ENCODE assay signal across 9 cellular contexts in the genomic region with DNA sequence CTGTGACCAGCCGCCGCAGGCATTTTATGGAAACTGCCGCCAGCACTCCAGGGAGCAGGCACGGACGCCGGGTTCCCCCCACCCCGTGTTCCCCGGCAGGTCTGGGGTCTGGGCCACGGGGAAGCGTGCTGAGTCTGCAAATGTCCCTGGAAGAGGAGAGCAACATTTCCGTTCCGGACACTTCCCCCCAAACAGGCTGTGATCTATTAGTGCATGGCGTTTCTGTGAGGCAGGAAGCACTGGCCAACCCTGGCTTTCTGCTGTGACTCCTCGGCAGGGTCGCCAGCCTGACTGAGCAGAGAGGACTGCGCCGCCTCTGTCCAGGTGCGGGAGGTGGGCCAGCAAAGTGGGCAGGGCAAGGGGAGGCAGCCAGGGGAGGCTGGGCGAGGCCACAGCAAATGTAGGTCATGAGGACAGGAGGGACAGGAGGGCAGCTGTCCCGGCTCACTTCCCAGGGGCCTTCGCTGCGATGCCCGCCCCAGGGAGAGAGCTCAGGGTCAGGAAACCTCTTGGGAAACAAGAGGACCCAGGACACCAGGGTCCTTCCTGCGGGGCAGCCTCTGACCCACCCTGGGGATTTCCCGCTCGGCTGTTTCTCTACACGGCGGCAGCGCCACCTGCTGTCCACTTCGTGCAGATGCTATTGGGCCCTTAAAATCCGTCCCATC. TPM values are rescaled to one million over a fixed set of nuclear protein-coding genes. Genes with fewer than 3 reads are reported as not detected.
A peak's percentile ranks its signal among the peaks of the same experiment; 100 is the strongest.
DNase-seq lines count a peak whose midpoint lies in the region; ATAC-seq and TF ChIP-seq lines count a peak whose summit lies in the region.
"Had no signal": no experiment of that assay in that cellular context is flagged by ENCODE, and none has a peak within 500 bp of the region (broad histone marks: within the 10 kb centered on the region; RNA-seq: fewer than 3 reads in every experiment).

No MANE protein-coding gene starts in this region.

- intact Hi-C loops in Right ventricle myocardium superior (cut with DNase I): loop anchor here (5.0 to 10.0 kb wide), 2 partner anchors 177 to 695 kb away; no protein-coding TSS in a partner anchor

- H3K27ac Mint-ChIP-seq in GM23338: no peak overlapping the region
- H3K27ac Mint-ChIP-seq: stimulated activated naive CD8-positive, alpha-beta T cell treated with anti-CD3 and anti-CD28 coated beads, Interleukin-15, Interleukin-2, amounts not matched to agents 100 ng/mL and 50 ng/mL, for 24 hours had no signal

- H3F3A ChIP-seq in GM23338 (replicated peaks; ENCODE audit: low read depth): no peaks in the 10 kb centered on the region

- peak; percentile 70 for DNase-seq in BE2C
- DNase-seq in GM23338 (ENCODE audit: low spot score): peak; percentile 87
- peak; percentile 2 for DNase-seq in SHP77 treated with DMSO at 0.1 percent for 48 hours (lab: John Stamatoyannopoulos, UW)
- DNase-seq in activated naive CD4-positive, alpha-beta T cell treated with anti-CD3 and anti-CD28 coated beads, Interleukin-2, amount 50 U/mL, for 16 hours: peak; percentile 53
- DNase-seq in Right ventricle myocardium superior: peak; percentile 77
- peak; percentile 25 for DNase-seq in renal cortical epithelial cell (ENCODE audit: low read depth)
- DNase-seq in 8988T: no peak

- no peaks in the 10 kb centered on the region for H3K9me2 ChIP-seq in GM23338 (ENCODE audit: insufficient read depth)

- no peaks in the 10 kb centered on the region for H3K79me2 ChIP-seq in GM23338 (replicated peaks; ENCODE audit: insufficient read depth)

- H3K4me3 Mint-ChIP-seq in GM23338: no peak overlapping the region
- H3K4me3 Mint-ChIP-seq: stimulated activated naive CD8-positive, alpha-beta T cell treated with anti-CD3 and anti-CD28 coated beads, Interleukin-15, Interleukin-2, amounts not matched to agents 100 ng/mL and 50 ng/mL, for 24 hours had no signal

- H3K36me3 Mint-ChIP-seq in GM23338 (ENCODE audit: low read depth): no peaks in the 10 kb centered on the region

- no peaks in the 10 kb centered on the region; the same call in 1 of the 3 replicates for H3K9me3 Mint-ChIP-seq in GM23338
- H3K9me3 Mint-ChIP-seq: stimulated activated naive CD8-positive, alpha-beta T cell treated with anti-CD3 and anti-CD28 coated beads, Interleukin-15, Interleukin-2, amounts not matched to agents 100 ng/mL and 50 ng/mL, for 24 hours had no signal

- no peaks in the 10 kb centered on the region for H3K9me3 ChIP-seq in BE2C

- H3K4me3 ChIP-seq in BE2C (ENCODE audit: low read depth, low read length) (no peak overlapping the region), GM23338 (no peak overlapping the region)

- peak; percentile 31 for ATAC-seq in GM23338
- ATAC-seq in Right ventricle myocardium superior (ENCODE audit: poor library complexity): peak; percentile 69
- no peak for ATAC-seq in GM19351 (IDR thresholded peaks at IDR 0.05; ENCODE audit: unreplicated experiment)

- TF ChIP-seq CTCF in BE2C (IDR thresholded peaks at IDR 0.05; ENCODE audit: low read depth, low read length) (peak; percentile 96), GM23338 (conservative IDR thresholded peaks at IDR 0.05; ENCODE audit: low read depth in 2 of 2) (peak; percentile 87 to 92)

- H3K4me1 ChIP-seq in BE2C: no peaks in the 10 kb centered on the region
- peaks cover 11% of the 10 kb centered on the region for H3K4me1 ChIP-seq in GM23338 (ENCODE audit: insufficient read depth)

- H4K20me1 ChIP-seq in GM23338 (replicated peaks; ENCODE audit: insufficient read depth): peaks cover 1% of the 10 kb centered on the region

- H3K4me1 Mint-ChIP-seq in GM23338: peaks cover 10% of the 10 kb centered on the region

- no peak overlapping the region for H3K27ac ChIP-seq in GM23338 (ENCODE audit: low read depth)

- H2AFZ ChIP-seq in GM23338: no peak overlapping the region

- peaks cover 64% of the 10 kb centered on the region for H3K27me3 Mint-ChIP-seq in GM23338 (ENCODE audit: insufficient read depth, low read depth, poor library complexity)

- H3K36me3 ChIP-seq in BE2C (no peaks in the 10 kb centered on the region), GM23338 (ENCODE audit: insufficient read depth) (no peaks in the 10 kb centered on the region)

- peaks cover 78% of the 10 kb centered on the region for H3K27me3 ChIP-seq in BE2C
- peaks cover 50% of the 10 kb centered on the region for H3K27me3 ChIP-seq in GM23338 (ENCODE audit: insufficient read depth)

- H3K4me2 ChIP-seq in GM23338: no peak overlapping the region

TF ChIP-seq in GM23338, 12 proteins besides CTCF, POLR2A, EP300 and RAD21 (continues in another document):
- TF ChIP-seq, protein P1, sequence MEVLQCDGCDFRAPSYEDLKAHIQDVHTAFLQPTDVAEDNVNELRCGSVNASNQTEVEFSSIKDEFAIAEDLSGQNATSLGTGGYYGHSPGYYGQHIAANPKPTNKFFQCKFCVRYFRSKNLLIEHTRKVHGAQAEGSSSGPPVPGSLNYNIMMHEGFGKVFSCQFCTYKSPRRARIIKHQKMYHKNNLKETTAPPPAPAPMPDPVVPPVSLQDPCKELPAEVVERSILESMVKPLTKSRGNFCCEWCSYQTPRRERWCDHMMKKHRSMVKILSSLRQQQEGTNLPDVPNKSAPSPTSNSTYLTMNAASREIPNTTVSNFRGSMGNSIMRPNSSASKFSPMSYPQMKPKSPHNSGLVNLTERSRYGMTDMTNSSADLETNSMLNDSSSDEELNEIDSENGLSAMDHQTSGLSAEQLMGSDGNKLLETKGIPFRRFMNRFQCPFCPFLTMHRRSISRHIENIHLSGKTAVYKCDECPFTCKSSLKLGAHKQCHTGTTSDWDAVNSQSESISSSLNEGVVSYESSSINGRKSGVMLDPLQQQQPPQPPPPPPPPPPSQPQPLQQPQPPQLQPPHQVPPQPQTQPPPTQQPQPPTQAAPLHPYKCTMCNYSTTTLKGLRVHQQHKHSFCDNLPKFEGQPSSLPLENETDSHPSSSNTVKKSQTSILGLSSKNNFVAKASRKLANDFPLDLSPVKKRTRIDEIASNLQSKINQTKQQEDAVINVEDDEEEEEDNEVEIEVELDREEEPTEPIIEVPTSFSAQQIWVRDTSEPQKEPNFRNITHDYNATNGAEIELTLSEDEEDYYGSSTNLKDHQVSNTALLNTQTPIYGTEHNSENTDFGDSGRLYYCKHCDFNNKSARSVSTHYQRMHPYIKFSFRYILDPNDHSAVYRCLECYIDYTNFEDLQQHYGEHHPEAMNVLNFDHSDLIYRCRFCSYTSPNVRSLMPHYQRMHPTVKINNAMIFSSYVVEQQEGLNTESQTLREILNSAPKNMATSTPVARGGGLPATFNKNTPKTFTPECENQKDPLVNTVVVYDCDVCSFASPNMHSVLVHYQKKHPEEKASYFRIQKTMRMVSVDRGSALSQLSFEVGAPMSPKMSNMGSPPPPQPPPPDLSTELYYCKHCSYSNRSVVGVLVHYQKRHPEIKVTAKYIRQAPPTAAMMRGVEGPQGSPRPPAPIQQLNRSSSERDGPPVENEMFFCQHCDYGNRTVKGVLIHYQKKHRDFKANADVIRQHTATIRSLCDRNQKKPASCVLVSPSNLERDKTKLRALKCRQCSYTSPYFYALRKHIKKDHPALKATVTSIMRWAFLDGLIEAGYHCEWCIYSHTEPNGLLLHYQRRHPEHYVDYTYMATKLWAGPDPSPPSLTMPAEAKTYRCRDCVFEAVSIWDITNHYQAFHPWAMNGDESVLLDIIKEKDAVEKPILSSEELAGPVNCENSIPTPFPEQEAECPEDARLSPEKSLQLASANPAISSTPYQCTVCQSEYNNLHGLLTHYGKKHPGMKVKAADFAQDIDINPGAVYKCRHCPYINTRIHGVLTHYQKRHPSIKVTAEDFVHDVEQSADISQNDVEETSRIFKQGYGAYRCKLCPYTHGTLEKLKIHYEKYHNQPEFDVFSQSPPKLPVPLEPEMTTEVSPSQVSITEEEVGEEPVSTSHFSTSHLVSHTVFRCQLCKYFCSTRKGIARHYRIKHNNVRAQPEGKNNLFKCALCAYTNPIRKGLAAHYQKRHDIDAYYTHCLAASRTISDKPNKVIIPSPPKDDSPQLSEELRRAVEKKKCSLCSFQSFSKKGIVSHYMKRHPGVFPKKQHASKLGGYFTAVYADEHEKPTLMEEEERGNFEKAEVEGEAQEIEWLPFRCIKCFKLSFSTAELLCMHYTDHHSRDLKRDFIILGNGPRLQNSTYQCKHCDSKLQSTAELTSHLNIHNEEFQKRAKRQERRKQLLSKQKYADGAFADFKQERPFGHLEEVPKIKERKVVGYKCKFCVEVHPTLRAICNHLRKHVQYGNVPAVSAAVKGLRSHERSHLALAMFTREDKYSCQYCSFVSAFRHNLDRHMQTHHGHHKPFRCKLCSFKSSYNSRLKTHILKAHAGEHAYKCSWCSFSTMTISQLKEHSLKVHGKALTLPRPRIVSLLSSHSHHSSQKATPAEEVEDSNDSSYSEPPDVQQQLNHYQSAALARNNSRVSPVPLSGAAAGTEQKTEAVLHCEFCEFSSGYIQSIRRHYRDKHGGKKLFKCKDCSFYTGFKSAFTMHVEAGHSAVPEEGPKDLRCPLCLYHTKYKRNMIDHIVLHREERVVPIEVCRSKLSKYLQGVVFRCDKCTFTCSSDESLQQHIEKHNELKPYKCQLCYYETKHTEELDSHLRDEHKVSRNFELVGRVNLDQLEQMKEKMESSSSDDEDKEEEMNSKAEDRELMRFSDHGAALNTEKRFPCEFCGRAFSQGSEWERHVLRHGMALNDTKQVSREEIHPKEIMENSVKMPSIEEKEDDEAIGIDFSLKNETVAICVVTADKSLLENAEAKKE (CRISPR knock-in tag; IDR thresholded peaks at IDR 0.05): no peak
- TF ChIP-seq STAT1 (IDR thresholded peaks at IDR 0.05; ENCODE audit: unreplicated experiment): no peak

RNA-seq across cellular contexts. Expression of a gene that starts 9.5 kb away (rescaled TPM):
- polyA plus RNA-seq in BE2C (2012; ENCODE audit: insufficient read depth, insufficient read length, low read depth): not detected
- total RNA-seq in GM23338 (2014; rRNA removed; shearing (Covaris generic)): 0.10 TPM in 1 of 2 replicates, not detected in the other
- 0.15 TPM in 1 of 2 replicates, not detected in the other for polyA plus RNA-seq in GM23338 (2016; fragmentation: Nextera tagmentation; extraction: Ambion mirVana)
- 0.11 TPM for total RNA-seq in Right ventricle myocardium superior
- not detected in 2 replicates for total RNA-seq in renal cortical epithelial cell

RNA-seq across cellular contexts. Expression of a gene that starts 35.3 kb away (rescaled TPM):
- 39.6 TPM for polyA plus RNA-seq in BE2C (2012; ENCODE audit: insufficient read depth, insufficient read length, low read depth)
- 8.1 and 12.6 TPM in 2 replicates for total RNA-seq in GM23338 (2014; rRNA removed; shearing (Covaris generic))
- 7.2 and 9.7 TPM in 2 replicates for polyA plus RNA-seq in GM23338 (2016; fragmentation: Nextera tagmentation; extraction: Ambion mirVana)
- total RNA-seq in Right ventricle myocardium superior (9.6 TPM), renal cortical epithelial cell (7.5 and 18.5 TPM in 2 replicates)

RNA-seq across cellular contexts. Expression of a gene that starts 46.8 kb away (rescaled TPM):
- not detected for polyA plus RNA-seq in BE2C (2012; ENCODE audit: insufficient read depth, insufficient read length, low read depth)
- total RNA-seq in GM23338 (2014; rRNA removed; shearing (Covaris generic)): not detected in 2 replicates
- polyA plus RNA-seq in GM23338 (2016; fragmentation: Nextera tagmentation; extraction: Ambion mirVana): 0.14 and 0.16 TPM in 2 replicates
- 1.4 TPM for total RNA-seq in Right ventricle myocardium superior
- 0.17 and 0.35 TPM in 2 replicates for total RNA-seq in renal cortical epithelial cell

RNA-seq across cellular contexts. Expression of a gene that starts 58.6 kb away (rescaled TPM):
- not detected for polyA plus RNA-seq in BE2C (2012; ENCODE audit: insufficient read depth, insufficient read length, low read depth)
- 0.12 and 0.31 TPM in 2 replicates for total RNA-seq in GM23338 (2014; rRNA removed; shearing (Covaris generic))
- 0.05 TPM in 1 of 2 replicates, not detected in the other for polyA plus RNA-seq in GM23338 (2016; fragmentation: Nextera tagmentation; extraction: Ambion mirVana)
- total RNA-seq in Right ventricle myocardium superior (0.75 TPM), renal cortical epithelial cell (0.25 and 2.1 TPM in 2 replicates)
